Comparison of ENCODE assay signal across 1 cellular context in the genomic region with DNA sequence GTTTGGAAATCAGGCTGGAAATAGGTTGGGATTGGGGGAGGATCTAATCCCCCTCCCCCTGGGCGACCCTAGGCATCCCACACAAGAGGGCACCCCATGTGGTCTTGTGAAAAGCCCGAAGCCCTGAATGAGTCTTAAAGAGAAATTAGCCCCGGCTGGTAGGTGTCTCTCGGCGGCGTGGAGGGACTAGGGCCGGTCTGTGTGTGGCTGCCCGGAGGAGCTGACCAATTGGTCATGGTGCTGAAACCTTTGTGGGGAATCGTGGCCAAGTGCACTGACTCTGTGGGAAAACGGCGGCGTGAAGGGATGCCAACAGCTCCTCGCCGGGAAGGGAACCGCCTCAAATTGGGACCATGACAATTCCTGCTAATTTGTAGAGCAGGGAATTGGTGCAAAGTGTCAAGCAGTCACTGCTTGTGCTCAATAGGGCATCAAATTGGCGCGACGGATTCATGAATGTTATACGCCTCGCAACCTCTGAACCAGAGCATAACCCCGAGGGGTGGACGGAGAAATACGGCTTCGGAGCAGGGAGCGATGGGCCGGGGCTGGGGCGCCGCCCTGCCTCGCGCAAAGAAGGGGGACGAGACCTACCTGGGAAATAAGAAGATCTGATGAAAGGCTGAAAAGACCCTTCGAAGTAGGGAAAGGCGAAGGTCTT.
TF ChIP-seq lines count a peak whose summit lies in the region.

No MANE protein-coding gene starts in this region.

TF ChIP-seq in A549, 52 proteins besides CTCF, POLR2A, EP300 and RAD21 (continued from another document):
- no peak for TF ChIP-seq MAFK (IDR thresholded peaks at IDR 0.05; ENCODE audit: partially characterized antibody)
- TF ChIP-seq SREBF2 (IDR thresholded peaks at IDR 0.05): no peak
- TF ChIP-seq EHMT2 (IDR thresholded peaks at IDR 0.05; ENCODE audit: low read depth): peak; percentile 56; the same call in 1 of the 2 replicates
- TF ChIP-seq, protein P1, sequence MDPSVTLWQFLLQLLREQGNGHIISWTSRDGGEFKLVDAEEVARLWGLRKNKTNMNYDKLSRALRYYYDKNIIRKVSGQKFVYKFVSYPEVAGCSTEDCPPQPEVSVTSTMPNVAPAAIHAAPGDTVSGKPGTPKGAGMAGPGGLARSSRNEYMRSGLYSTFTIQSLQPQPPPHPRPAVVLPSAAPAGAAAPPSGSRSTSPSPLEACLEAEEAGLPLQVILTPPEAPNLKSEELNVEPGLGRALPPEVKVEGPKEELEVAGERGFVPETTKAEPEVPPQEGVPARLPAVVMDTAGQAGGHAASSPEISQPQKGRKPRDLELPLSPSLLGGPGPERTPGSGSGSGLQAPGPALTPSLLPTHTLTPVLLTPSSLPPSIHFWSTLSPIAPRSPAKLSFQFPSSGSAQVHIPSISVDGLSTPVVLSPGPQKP (IDR thresholded peaks at IDR 0.05; ENCODE audit: low read depth, low read length): no peak
- no peak for TF ChIP-seq POLR2AphosphoS2 (conservative IDR thresholded peaks at IDR 0.05; ENCODE audit: low read length)
- TF ChIP-seq RNF2 (IDR thresholded peaks at IDR 0.05; ENCODE audit: borderline replicate concordance, low read depth): no peak
- TF ChIP-seq FOSB (CRISPR knock-in tag; IDR thresholded peaks at IDR 0.05): no peak
- no peak for TF ChIP-seq CBX2 (IDR thresholded peaks at IDR 0.05; ENCODE audit: borderline replicate concordance, low read depth)
